In the genomic region with DNA sequence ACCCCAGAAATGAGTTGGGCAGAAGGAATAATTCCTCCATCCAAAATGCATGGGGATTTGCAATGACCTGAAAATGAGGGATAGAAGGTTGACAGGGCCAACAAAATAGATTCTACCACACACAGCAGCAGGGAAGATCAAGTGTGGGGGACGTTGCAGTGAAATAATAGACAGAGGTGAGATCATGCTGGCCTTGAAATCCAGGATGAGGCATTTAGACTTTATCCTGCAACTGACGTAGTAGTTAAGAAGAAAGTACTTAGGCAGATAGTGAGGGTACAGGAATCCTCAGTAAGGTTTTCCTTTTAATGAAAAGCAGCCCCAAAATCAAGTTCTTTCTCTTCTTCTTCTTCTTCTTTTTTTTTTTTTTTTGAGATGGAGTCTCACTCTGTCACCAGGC, we compare ENCODE assay signal across 1 cellular context.
TF ChIP-seq lines count a peak whose summit lies in the region.

No MANE protein-coding gene starts in this region.

TF ChIP-seq in K562, 482 proteins besides CTCF, POLR2A, EP300 and RAD21 (continued from another document):
- TF ChIP-seq, protein P1, sequence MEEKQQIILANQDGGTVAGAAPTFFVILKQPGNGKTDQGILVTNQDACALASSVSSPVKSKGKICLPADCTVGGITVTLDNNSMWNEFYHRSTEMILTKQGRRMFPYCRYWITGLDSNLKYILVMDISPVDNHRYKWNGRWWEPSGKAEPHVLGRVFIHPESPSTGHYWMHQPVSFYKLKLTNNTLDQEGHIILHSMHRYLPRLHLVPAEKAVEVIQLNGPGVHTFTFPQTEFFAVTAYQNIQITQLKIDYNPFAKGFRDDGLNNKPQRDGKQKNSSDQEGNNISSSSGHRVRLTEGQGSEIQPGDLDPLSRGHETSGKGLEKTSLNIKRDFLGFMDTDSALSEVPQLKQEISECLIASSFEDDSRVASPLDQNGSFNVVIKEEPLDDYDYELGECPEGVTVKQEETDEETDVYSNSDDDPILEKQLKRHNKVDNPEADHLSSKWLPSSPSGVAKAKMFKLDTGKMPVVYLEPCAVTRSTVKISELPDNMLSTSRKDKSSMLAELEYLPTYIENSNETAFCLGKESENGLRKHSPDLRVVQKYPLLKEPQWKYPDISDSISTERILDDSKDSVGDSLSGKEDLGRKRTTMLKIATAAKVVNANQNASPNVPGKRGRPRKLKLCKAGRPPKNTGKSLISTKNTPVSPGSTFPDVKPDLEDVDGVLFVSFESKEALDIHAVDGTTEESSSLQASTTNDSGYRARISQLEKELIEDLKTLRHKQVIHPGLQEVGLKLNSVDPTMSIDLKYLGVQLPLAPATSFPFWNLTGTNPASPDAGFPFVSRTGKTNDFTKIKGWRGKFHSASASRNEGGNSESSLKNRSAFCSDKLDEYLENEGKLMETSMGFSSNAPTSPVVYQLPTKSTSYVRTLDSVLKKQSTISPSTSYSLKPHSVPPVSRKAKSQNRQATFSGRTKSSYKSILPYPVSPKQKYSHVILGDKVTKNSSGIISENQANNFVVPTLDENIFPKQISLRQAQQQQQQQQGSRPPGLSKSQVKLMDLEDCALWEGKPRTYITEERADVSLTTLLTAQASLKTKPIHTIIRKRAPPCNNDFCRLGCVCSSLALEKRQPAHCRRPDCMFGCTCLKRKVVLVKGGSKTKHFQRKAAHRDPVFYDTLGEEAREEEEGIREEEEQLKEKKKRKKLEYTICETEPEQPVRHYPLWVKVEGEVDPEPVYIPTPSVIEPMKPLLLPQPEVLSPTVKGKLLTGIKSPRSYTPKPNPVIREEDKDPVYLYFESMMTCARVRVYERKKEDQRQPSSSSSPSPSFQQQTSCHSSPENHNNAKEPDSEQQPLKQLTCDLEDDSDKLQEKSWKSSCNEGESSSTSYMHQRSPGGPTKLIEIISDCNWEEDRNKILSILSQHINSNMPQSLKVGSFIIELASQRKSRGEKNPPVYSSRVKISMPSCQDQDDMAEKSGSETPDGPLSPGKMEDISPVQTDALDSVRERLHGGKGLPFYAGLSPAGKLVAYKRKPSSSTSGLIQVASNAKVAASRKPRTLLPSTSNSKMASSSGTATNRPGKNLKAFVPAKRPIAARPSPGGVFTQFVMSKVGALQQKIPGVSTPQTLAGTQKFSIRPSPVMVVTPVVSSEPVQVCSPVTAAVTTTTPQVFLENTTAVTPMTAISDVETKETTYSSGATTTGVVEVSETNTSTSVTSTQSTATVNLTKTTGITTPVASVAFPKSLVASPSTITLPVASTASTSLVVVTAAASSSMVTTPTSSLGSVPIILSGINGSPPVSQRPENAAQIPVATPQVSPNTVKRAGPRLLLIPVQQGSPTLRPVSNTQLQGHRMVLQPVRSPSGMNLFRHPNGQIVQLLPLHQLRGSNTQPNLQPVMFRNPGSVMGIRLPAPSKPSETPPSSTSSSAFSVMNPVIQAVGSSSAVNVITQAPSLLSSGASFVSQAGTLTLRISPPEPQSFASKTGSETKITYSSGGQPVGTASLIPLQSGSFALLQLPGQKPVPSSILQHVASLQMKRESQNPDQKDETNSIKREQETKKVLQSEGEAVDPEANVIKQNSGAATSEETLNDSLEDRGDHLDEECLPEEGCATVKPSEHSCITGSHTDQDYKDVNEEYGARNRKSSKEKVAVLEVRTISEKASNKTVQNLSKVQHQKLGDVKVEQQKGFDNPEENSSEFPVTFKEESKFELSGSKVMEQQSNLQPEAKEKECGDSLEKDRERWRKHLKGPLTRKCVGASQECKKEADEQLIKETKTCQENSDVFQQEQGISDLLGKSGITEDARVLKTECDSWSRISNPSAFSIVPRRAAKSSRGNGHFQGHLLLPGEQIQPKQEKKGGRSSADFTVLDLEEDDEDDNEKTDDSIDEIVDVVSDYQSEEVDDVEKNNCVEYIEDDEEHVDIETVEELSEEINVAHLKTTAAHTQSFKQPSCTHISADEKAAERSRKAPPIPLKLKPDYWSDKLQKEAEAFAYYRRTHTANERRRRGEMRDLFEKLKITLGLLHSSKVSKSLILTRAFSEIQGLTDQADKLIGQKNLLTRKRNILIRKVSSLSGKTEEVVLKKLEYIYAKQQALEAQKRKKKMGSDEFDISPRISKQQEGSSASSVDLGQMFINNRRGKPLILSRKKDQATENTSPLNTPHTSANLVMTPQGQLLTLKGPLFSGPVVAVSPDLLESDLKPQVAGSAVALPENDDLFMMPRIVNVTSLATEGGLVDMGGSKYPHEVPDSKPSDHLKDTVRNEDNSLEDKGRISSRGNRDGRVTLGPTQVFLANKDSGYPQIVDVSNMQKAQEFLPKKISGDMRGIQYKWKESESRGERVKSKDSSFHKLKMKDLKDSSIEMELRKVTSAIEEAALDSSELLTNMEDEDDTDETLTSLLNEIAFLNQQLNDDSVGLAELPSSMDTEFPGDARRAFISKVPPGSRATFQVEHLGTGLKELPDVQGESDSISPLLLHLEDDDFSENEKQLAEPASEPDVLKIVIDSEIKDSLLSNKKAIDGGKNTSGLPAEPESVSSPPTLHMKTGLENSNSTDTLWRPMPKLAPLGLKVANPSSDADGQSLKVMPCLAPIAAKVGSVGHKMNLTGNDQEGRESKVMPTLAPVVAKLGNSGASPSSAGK (IDR thresholded peaks at IDR 0.05) = no peak
- no peak for TF ChIP-seq MEF2A (IDR thresholded peaks at IDR 0.05; ENCODE audit: control insufficient read depth, low read depth, low read length)
- TF ChIP-seq ARID1B (IDR thresholded peaks at IDR 0.05) = no peak
- no peak for TF ChIP-seq SRF (CRISPR knock-in tag; IDR thresholded peaks at IDR 0.05)
- TF ChIP-seq, protein P2, sequence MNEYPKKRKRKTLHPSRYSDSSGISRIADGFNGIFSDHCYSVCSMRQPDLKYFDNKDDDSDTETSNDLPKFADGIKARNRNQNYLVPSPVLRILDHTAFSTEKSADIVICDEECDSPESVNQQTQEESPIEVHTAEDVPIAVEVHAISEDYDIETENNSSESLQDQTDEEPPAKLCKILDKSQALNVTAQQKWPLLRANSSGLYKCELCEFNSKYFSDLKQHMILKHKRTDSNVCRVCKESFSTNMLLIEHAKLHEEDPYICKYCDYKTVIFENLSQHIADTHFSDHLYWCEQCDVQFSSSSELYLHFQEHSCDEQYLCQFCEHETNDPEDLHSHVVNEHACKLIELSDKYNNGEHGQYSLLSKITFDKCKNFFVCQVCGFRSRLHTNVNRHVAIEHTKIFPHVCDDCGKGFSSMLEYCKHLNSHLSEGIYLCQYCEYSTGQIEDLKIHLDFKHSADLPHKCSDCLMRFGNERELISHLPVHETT (CRISPR knock-in tag; conservative IDR thresholded peaks at IDR 0.05 in 1 of 2, IDR thresholded peaks at IDR 0.05 in 1 of 2) = peak in 1 of 2 experiments; percentile 7; a peak in 1 of 4 replicates
- TF ChIP-seq ZNF282 (CRISPR knock-in tag; IDR thresholded peaks at IDR 0.05) = no peak
- no peak for TF ChIP-seq FOXJ3 (CRISPR knock-in tag; IDR thresholded peaks at IDR 0.05)
- TF ChIP-seq, protein P3, sequence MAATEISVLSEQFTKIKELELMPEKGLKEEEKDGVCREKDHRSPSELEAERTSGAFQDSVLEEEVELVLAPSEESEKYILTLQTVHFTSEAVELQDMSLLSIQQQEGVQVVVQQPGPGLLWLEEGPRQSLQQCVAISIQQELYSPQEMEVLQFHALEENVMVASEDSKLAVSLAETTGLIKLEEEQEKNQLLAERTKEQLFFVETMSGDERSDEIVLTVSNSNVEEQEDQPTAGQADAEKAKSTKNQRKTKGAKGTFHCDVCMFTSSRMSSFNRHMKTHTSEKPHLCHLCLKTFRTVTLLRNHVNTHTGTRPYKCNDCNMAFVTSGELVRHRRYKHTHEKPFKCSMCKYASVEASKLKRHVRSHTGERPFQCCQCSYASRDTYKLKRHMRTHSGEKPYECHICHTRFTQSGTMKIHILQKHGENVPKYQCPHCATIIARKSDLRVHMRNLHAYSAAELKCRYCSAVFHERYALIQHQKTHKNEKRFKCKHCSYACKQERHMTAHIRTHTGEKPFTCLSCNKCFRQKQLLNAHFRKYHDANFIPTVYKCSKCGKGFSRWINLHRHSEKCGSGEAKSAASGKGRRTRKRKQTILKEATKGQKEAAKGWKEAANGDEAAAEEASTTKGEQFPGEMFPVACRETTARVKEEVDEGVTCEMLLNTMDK (IDR thresholded peaks at IDR 0.05; ENCODE audit: borderline replicate concordance, insufficient read depth, low read depth, low read length, poor library complexity, severe bottlenecking) = no peak
- TF ChIP-seq, protein P4, sequence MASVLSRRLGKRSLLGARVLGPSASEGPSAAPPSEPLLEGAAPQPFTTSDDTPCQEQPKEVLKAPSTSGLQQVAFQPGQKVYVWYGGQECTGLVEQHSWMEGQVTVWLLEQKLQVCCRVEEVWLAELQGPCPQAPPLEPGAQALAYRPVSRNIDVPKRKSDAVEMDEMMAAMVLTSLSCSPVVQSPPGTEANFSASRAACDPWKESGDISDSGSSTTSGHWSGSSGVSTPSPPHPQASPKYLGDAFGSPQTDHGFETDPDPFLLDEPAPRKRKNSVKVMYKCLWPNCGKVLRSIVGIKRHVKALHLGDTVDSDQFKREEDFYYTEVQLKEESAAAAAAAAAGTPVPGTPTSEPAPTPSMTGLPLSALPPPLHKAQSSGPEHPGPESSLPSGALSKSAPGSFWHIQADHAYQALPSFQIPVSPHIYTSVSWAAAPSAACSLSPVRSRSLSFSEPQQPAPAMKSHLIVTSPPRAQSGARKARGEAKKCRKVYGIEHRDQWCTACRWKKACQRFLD (CRISPR knock-in tag; IDR thresholded peaks at IDR 0.05) = 0 out of 2 replicates have a peak, but pooled peaks have one; percentile 24
- TF ChIP-seq BRCA1 (IDR thresholded peaks at IDR 0.05) = no peak
- no peak for TF ChIP-seq BRCA1 (CRISPR knock-in tag; IDR thresholded peaks at IDR 0.05)
TF ChIP-seq in K562: peak in this region for 9.
